ENCODE assay signal across 1 cellular context in the genomic region with DNA sequence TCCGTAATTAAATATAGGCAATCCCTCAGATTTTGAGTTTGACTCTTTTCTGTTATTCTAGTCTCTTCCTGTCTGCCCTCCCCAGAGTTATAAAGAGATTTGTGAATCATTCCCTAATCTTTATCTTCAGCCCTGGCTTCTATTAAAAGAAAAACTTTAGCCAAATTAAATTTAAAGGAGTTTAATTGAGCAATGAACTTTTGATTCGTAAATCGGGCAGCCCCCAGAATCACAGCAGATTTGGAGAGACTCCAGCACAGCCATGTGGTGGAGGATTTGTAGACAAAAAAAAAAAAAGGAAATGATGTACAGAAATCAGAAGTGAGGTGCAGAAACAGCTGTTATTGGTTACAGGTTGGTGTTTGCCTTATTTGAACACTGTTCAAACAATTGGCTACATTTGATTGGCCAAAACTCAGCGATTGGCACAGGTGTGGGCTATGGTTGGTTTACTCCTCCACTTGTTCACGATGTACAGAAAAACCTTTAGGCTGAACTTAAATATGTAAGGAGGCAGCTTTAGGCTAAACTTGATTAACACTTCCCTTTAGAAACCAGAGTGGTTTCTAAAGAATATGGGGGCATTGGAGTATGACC.
A peak's percentile ranks its signal among the peaks of the same experiment; 100 is the strongest.
TF ChIP-seq lines count a peak whose summit lies in the region.

No MANE protein-coding gene starts in this region.

TF ChIP-seq in SK-N-SH, 30 proteins besides CTCF, POLR2A, EP300 and RAD21 (continued from another document):
- TF ChIP-seq, protein P1, sequence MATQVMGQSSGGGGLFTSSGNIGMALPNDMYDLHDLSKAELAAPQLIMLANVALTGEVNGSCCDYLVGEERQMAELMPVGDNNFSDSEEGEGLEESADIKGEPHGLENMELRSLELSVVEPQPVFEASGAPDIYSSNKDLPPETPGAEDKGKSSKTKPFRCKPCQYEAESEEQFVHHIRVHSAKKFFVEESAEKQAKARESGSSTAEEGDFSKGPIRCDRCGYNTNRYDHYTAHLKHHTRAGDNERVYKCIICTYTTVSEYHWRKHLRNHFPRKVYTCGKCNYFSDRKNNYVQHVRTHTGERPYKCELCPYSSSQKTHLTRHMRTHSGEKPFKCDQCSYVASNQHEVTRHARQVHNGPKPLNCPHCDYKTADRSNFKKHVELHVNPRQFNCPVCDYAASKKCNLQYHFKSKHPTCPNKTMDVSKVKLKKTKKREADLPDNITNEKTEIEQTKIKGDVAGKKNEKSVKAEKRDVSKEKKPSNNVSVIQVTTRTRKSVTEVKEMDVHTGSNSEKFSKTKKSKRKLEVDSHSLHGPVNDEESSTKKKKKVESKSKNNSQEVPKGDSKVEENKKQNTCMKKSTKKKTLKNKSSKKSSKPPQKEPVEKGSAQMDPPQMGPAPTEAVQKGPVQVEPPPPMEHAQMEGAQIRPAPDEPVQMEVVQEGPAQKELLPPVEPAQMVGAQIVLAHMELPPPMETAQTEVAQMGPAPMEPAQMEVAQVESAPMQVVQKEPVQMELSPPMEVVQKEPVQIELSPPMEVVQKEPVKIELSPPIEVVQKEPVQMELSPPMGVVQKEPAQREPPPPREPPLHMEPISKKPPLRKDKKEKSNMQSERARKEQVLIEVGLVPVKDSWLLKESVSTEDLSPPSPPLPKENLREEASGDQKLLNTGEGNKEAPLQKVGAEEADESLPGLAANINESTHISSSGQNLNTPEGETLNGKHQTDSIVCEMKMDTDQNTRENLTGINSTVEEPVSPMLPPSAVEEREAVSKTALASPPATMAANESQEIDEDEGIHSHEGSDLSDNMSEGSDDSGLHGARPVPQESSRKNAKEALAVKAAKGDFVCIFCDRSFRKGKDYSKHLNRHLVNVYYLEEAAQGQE (IDR thresholded peaks at IDR 0.05; ENCODE audit: low read depth, low read length), result no peak
- TF ChIP-seq, protein P2, sequence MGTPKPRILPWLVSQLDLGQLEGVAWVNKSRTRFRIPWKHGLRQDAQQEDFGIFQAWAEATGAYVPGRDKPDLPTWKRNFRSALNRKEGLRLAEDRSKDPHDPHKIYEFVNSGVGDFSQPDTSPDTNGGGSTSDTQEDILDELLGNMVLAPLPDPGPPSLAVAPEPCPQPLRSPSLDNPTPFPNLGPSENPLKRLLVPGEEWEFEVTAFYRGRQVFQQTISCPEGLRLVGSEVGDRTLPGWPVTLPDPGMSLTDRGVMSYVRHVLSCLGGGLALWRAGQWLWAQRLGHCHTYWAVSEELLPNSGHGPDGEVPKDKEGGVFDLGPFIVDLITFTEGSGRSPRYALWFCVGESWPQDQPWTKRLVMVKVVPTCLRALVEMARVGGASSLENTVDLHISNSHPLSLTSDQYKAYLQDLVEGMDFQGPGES (IDR thresholded peaks at IDR 0.05; ENCODE audit: low read depth, low read length), result no peak
- peak; percentile 55 for TF ChIP-seq CHD2 (IDR thresholded peaks at IDR 0.05; ENCODE audit: low read length, partially characterized antibody)
- TF ChIP-seq FOSL2 (IDR thresholded peaks at IDR 0.05; ENCODE audit: borderline replicate concordance, low read depth), result no peak
- no peak for TF ChIP-seq GABPA (IDR thresholded peaks at IDR 0.05; ENCODE audit: low read depth)
- no peak for TF ChIP-seq FOXM1 (IDR thresholded peaks at IDR 0.05; ENCODE audit: low read depth)
- no peak; the same call in 1 of the 2 replicates for TF ChIP-seq MXI1 (IDR thresholded peaks at IDR 0.05; ENCODE audit: low read depth, low read length)
- no peak for TF ChIP-seq RXRA (IDR thresholded peaks at IDR 0.05; ENCODE audit: borderline replicate concordance, low read depth)
- no peak for TF ChIP-seq SIN3A (IDR thresholded peaks at IDR 0.05; ENCODE audit: borderline replicate concordance, low read depth, low read length)
- TF ChIP-seq POLR2AphosphoS5 (IDR thresholded peaks at IDR 0.05; ENCODE audit: low read depth, low read length), result no peak
- TF ChIP-seq, protein P3, sequence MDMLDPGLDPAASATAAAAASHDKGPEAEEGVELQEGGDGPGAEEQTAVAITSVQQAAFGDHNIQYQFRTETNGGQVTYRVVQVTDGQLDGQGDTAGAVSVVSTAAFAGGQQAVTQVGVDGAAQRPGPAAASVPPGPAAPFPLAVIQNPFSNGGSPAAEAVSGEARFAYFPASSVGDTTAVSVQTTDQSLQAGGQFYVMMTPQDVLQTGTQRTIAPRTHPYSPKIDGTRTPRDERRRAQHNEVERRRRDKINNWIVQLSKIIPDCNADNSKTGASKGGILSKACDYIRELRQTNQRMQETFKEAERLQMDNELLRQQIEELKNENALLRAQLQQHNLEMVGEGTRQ (IDR thresholded peaks at IDR 0.05; ENCODE audit: borderline replicate concordance, low read depth, low read length), result no peak
- TF ChIP-seq TCF12 (IDR thresholded peaks at IDR 0.05), result peak; percentile 21; the same call in 1 of the 2 replicates
- no peak for TF ChIP-seq NFIC (IDR thresholded peaks at IDR 0.05; ENCODE audit: borderline replicate concordance)
- no peak for TF ChIP-seq GATA2 (CRISPR knock-in tag; IDR thresholded peaks at IDR 0.05)
- peak; percentile 30; the same call in 1 of the 2 replicates for TF ChIP-seq MEF2A (IDR thresholded peaks at IDR 0.05; ENCODE audit: borderline replicate concordance, low read depth)
- TF ChIP-seq EZH2phosphoT487 (IDR thresholded peaks at IDR 0.05; ENCODE audit: borderline replicate concordance, low read depth), result no peak
- TF ChIP-seq, protein P4, sequence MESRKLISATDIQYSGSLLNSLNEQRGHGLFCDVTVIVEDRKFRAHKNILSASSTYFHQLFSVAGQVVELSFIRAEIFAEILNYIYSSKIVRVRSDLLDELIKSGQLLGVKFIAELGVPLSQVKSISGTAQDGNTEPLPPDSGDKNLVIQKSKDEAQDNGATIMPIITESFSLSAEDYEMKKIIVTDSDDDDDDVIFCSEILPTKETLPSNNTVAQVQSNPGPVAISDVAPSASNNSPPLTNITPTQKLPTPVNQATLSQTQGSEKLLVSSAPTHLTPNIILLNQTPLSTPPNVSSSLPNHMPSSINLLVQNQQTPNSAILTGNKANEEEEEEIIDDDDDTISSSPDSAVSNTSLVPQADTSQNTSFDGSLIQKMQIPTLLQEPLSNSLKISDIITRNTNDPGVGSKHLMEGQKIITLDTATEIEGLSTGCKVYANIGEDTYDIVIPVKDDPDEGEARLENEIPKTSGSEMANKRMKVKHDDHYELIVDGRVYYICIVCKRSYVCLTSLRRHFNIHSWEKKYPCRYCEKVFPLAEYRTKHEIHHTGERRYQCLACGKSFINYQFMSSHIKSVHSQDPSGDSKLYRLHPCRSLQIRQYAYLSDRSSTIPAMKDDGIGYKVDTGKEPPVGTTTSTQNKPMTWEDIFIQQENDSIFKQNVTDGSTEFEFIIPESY (IDR thresholded peaks at IDR 0.05; ENCODE audit: borderline replicate concordance, low read depth), result no peak
- TF ChIP-seq, protein P5, sequence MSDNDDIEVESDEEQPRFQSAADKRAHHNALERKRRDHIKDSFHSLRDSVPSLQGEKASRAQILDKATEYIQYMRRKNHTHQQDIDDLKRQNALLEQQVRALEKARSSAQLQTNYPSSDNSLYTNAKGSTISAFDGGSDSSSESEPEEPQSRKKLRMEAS (IDR thresholded peaks at IDR 0.05; ENCODE audit: low read depth), result no peak
